Comparison of ENCODE assay signal across 13 cellular contexts in genomic region chr17:46764709-46765401, GRCh38. TPM values are rescaled to one million over a fixed set of nuclear protein-coding genes. Genes with fewer than 3 reads are reported as not detected.
DNase-seq lines count a peak whose midpoint lies in the region; ATAC-seq, FAIRE-seq and TF ChIP-seq lines count a peak whose summit lies in the region.
"Had no signal": no experiment of that assay in that cellular context is flagged by ENCODE, and none has a peak within 500 bp of the region (broad histone marks: within the 10 kb centered on the region; RNA-seq: fewer than 3 reads in every experiment).

No MANE protein-coding gene starts in this region.

- H3K27ac ChIP-seq in H1 (ENCODE audit: low read depth, low read length) (no peak overlapping the region), mesodermal cell (ENCODE audit: low read depth, low read length, severe bottlenecking) (peak overlapping the region; percentile 6), coronary artery (no peak overlapping the region)
- H3K27ac ChIP-seq: tibial artery had no signal

- H3K4me1 ChIP-seq in BE2C (peaks cover 18% of the 10 kb centered on the region), H1 (replicated peaks in 1 of 4; ENCODE audit: control insufficient read depth in 3 of 4, insufficient read depth in 4 of 4, low read length in 3 of 4) (peaks cover 0 to 4% (median under 1%) of the 10 kb centered on the region in 4 experiments; a peak in 4 of 7 replicates), mesodermal cell (ENCODE audit: control insufficient read depth, insufficient read depth, low read length, poor library complexity, severe bottlenecking) (peaks cover 41% of the 10 kb centered on the region)

- no peak for TF ChIP-seq RAD21 in H1 (IDR thresholded peaks at IDR 0.05 in 1 of 2, conservative IDR thresholded peaks at IDR 0.05 in 1 of 2; ENCODE audit: low read depth in 2 of 2, low read length in 2 of 2)

- no peak overlapping the region for H3K9ac ChIP-seq in H1 (replicated peaks in 1 of 4; ENCODE audit: extremely low read depth in 1 of 4, low read depth in 3 of 4, low read length in 3 of 4)

- DNase-seq in BE2C: peak; percentile 71
- peak; percentile 33 to 74 for DNase-seq in NCI-H446 (lab: John Stamatoyannopoulos, UW)
- peak in 1 of 2 experiments; percentile 44 for DNase-seq in H1 (ENCODE audit: low read depth in 1 of 2, low spot score in 2 of 2)
- DNase-seq in coronary artery (ENCODE audit: low spot score): no peak
- no peak for DNase-seq in SHP77 treated with DMSO at 0.1 percent for 48 hours (lab: John Stamatoyannopoulos, UW)
- DNase-seq: activated gamma-delta T cell treated with Interleukin-2 at 50 U/mL for 16 hours; Karpas-422; stimulated activated CD4-positive, alpha-beta T cell treated with anti-CD3 and anti-CD28 coated beads, Interleukin-12 subunit alpha, Interleukin-12 subunit beta, amount 100 ng/mL, for 4 hours; tibial artery had no signal

- H3K4ac ChIP-seq in H1 (replicated peaks; ENCODE audit: insufficient read length, low read depth, low read length): no peak overlapping the region

- H3K36me3 ChIP-seq in BE2C (no peaks in the 10 kb centered on the region), H1 (ENCODE audit: control insufficient read depth in 2 of 4, insufficient read depth in 4 of 4, low read length in 3 of 4) (no peaks in the 10 kb centered on the region; a peak in 1 of 8 replicates), mesodermal cell (ENCODE audit: control insufficient read depth, insufficient read depth, low read length) (peaks cover 54% of the 10 kb centered on the region)

- no peak overlapping the region for H3K4me3 ChIP-seq in BE2C (ENCODE audit: low read depth, low read length)
- H3K4me3 ChIP-seq in H1 (ENCODE audit: extremely low read depth in 1 of 4, insufficient read depth in 2 of 4, low read depth in 3 of 4, low read length in 4 of 4): no peak overlapping the region
- no peak overlapping the region for H3K4me3 ChIP-seq in mesodermal cell (ENCODE audit: extremely low read depth, insufficient read depth, low read length, poor library complexity, severe bottlenecking)
- H3K4me3 ChIP-seq in coronary artery: no peak overlapping the region
- H3K4me3 ChIP-seq: tibial artery had no signal

- H2BK15ac ChIP-seq in H1 (ENCODE audit: low read length): peak overlapping the region; percentile 72; the same call in 1 of the 2 replicates

- H2BK20ac ChIP-seq in H1 (ENCODE audit: low read length): no peak overlapping the region

- H2BK12ac ChIP-seq in H1 (ENCODE audit: low read depth, low read length): no peak overlapping the region

- no peak overlapping the region for H4K8ac ChIP-seq in H1 (ENCODE audit: extremely low read depth, insufficient read depth, low read length)

- H3K14ac ChIP-seq in H1 (ENCODE audit: insufficient read length): no peak overlapping the region

- H2BK120ac ChIP-seq in H1 (replicated peaks; ENCODE audit: low read depth, low read length): no peak overlapping the region

- H2BK5ac ChIP-seq in H1 (ENCODE audit: low read depth, low read length): no peak overlapping the region

- no peak overlapping the region for H4K5ac ChIP-seq in H1 (ENCODE audit: insufficient read length, low read depth, low read length)

- TF ChIP-seq EP300 in H1 (IDR thresholded peaks at IDR 0.05; ENCODE audit: borderline replicate concordance in 1 of 2, low read depth in 2 of 2, low read length in 2 of 2): no peak

- no peak for FAIRE-seq in H1 (lab: Jason Lieb, UNC)

- no peak overlapping the region for H3K23ac ChIP-seq in H1 (ENCODE audit: insufficient read length)

- no peaks in the 10 kb centered on the region for H3K79me1 ChIP-seq in H1 (ENCODE audit: low read depth, low read length)

- TF ChIP-seq POLR2A in H1 (IDR thresholded peaks at IDR 0.05; ENCODE audit: control extremely low read depth in 1 of 2, low read depth in 2 of 2, low read length in 2 of 2): no peak

- H2AFZ ChIP-seq in H1 (ENCODE audit: low read length): no peak overlapping the region

- no peak for TF ChIP-seq CTCF in BE2C (IDR thresholded peaks at IDR 0.05; ENCODE audit: low read depth, low read length)
- no peak for TF ChIP-seq CTCF in H1 (IDR thresholded peaks at IDR 0.05; ENCODE audit: control extremely low read depth in 1 of 3, insufficient read depth in 1 of 3, low read depth in 1 of 3, low read length in 3 of 3)
- TF ChIP-seq CTCF in coronary artery (IDR thresholded peaks at IDR 0.05): no peak

- no peak overlapping the region for H3K4me2 ChIP-seq in H1 (ENCODE audit: insufficient read depth in 1 of 2, low read depth in 2 of 2, low read length in 2 of 2)

- H3K9me3 ChIP-seq in BE2C: no peaks in the 10 kb centered on the region
- H3K9me3 ChIP-seq in H1 (ENCODE audit: insufficient read depth in 2 of 2, low read depth in 1 of 2, low read length in 1 of 2): no peaks in the 10 kb centered on the region; a peak in 1 of 4 replicates
- no peaks in the 10 kb centered on the region for H3K9me3 ChIP-seq in mesodermal cell (ENCODE audit: control insufficient read depth, low read length)
- H3K9me3 ChIP-seq: tibial artery had no signal

- no peaks in the 10 kb centered on the region for H3K79me2 ChIP-seq in H1 (ENCODE audit: control insufficient read depth in 1 of 2, insufficient read depth in 2 of 2, low read length in 2 of 2)

- no peaks in the 10 kb centered on the region for H3K27me3 ChIP-seq in BE2C
- H3K27me3 ChIP-seq in H1 (replicated peaks in 1 of 4; ENCODE audit: control insufficient read depth in 3 of 4, extremely low read depth in 1 of 4, insufficient read depth in 3 of 4, low read length in 3 of 4): peaks cover 14 to 27% (median 24%) of the 10 kb centered on the region in 4 experiments

- H4K91ac ChIP-seq in H1 (replicated peaks; ENCODE audit: insufficient read length, low read length): no peak overlapping the region

- H3K18ac ChIP-seq in H1 (ENCODE audit: extremely low read depth, low read length): 0 out of 2 replicates have a peak overlapping the region, but pooled peaks have one; percentile 27

- 89% methylated on average over 13 of the region's 13 CpGs; no CpG with 5 or more reads in 1 of the 2 experiments for WGBS in H1 (ENCODE audit: extremely low coverage in 1 of 2, insufficient coverage in 1 of 2, insufficient read length in 1 of 2, insufficient replicate concordance in 2 of 2, low coverage in 1 of 2, low lambda C conversion rate in 2 of 2, missing lambda C conversion rate in 1 of 2), 2 experiments
- WGBS in mesodermal cell (ENCODE audit: insufficient coverage in 2 of 2), 2 experiments: 81 to 87% methylated on average over 10 to 13 of the region's 13 CpGs

- H3K23me2 ChIP-seq in H1 (ENCODE audit: low read depth, low read length): no peaks in the 10 kb centered on the region

- H3K56ac ChIP-seq in H1 (replicated peaks; ENCODE audit: insufficient read length, low read depth, low read length): no peak overlapping the region

- ATAC-seq in GM18858 (IDR thresholded peaks at IDR 0.05; ENCODE audit: unreplicated experiment): no peak
- ATAC-seq in HG03432 (IDR thresholded peaks at IDR 0.05; ENCODE audit: unreplicated experiment): no peak

- CTCF ChIA-PET in H1 (lab: Charles Lee; ENCODE audit: partially characterized antibody): interaction anchor here (0.7 to 2.4 kb wide), 8 partner anchors 10 to 78 kb away, joined by 3 to 10 read pairs (median 3); no protein-coding TSS in a partner anchor

- no peak overlapping the region for H2AK5ac ChIP-seq in H1 (ENCODE audit: low read depth, low read length)

- H4K20me1 ChIP-seq in H1 (replicated peaks in 1 of 2; ENCODE audit: control insufficient read depth in 1 of 2, insufficient read depth in 2 of 2, low read length in 2 of 2): peaks cover 3 to 7% of the 10 kb centered on the region in 2 experiments

- POLR2A ChIA-PET in H1 (lab: Charles Lee; ENCODE audit: partially characterized antibody): interaction anchor here (1.0 kb wide), 1 partner anchor 46 kb away, joined by 3 read pairs; no protein-coding TSS in a partner anchor

TF ChIP-seq in H1, 55 proteins besides CTCF, POLR2A, EP300 and RAD21:
- TF ChIP-seq TBP (IDR thresholded peaks at IDR 0.05; ENCODE audit: low read depth, low read length) (no peak), HDAC2 (IDR thresholded peaks at IDR 0.05; ENCODE audit: borderline replicate concordance in 1 of 2, low read depth in 2 of 2, low read length in 2 of 2) (no peak), NANOG (IDR thresholded peaks at IDR 0.05; ENCODE audit: insufficient read depth, low read depth, low read length, poor library complexity, severe bottlenecking) (no peak), RXRA (IDR thresholded peaks at IDR 0.05; ENCODE audit: insufficient read depth, low read depth, low read length) (no peak), TAF1 (IDR thresholded peaks at IDR 0.05; ENCODE audit: low read depth, low read length) (no peak), PHF8 (conservative IDR thresholded peaks at IDR 0.05; ENCODE audit: low read depth, low read length) (no peak), POLR2AphosphoS5 (IDR thresholded peaks at IDR 0.05; ENCODE audit: low read depth, low read length) (no peak), GABPA (IDR thresholded peaks at IDR 0.05; ENCODE audit: borderline replicate concordance, insufficient read depth, low read length) (no peak), SIX5 (IDR thresholded peaks at IDR 0.05; ENCODE audit: low read depth, low read length) (no peak)

RNA-seq across cellular contexts. Expression of gene WNT3, which starts 53.6 kb away (rescaled TPM):
- polyA plus RNA-seq in BE2C (2012; ENCODE audit: insufficient read depth, insufficient read length, low read depth): 4.7 TPM
- total RNA-seq in H1 (2021; fragmentation: NEBNext Ultra II Directional; extraction: Animal tissue kit (Norgen Biotek cat#: 25700)): 1.3 and 2.0 TPM in 2 replicates
- polyA plus RNA-seq in H1 (2011; rRNA removed): 0.56 and 0.96 TPM in 2 replicates
- polyA plus RNA-seq in H1 (2011; cell fraction: cytosol; rRNA removed): 1.00 TPM
- polyA plus RNA-seq in H1 (2011; cell fraction: nucleus; rRNA removed): 1.2 TPM
- 0.40 to 1.3 TPM (median 0.77 TPM) in 4 replicates for polyA plus RNA-seq in H1 (2012, experiment 1 of 2)
- 0.76 TPM for polyA plus RNA-seq in H1 (2012, experiment 2 of 2)
- polyA plus RNA-seq in H1 (2013, experiment 1 of 2): 5.2 TPM
- polyA plus RNA-seq in H1 (2013, experiment 2 of 2): 6.7 TPM
- polyA minus RNA-seq in H1 (2011; rRNA and poly(A)+ RNA removed): 0.71 and 0.91 TPM in 2 replicates
- polyA minus RNA-seq in H1 (2011; cell fraction: cytosol; rRNA and poly(A)+ RNA removed): 0.66 TPM
- polyA minus RNA-seq in H1 (2011; cell fraction: nucleus; rRNA and poly(A)+ RNA removed): 0.60 TPM
- polyA plus RNA-seq in mesodermal cell (2013, experiment 1 of 2): 17.7 TPM
- polyA plus RNA-seq in mesodermal cell (2013, experiment 2 of 2): 14.9 TPM
- total RNA-seq: T-helper 2 cell treated with Interferon-gamma antibody and Interleukin-4, amounts not matched to agents 100 ng/mL and 5 ng/mL, for 36 hours had no signal

Comparison
In these comparisons a context has a peak if more than half of its experiments do, and no peak if none do; other contexts are left out.
1. DNase-seq: peak in BE2C (single experiment) and NCI-H446 (2 of 2); none in coronary artery (single experiment) and SHP77 treated with DMSO at 0.1 percent for 48 hours (single experiment).